14 cellular contexts compared by ENCODE assay signal in the genomic region with DNA sequence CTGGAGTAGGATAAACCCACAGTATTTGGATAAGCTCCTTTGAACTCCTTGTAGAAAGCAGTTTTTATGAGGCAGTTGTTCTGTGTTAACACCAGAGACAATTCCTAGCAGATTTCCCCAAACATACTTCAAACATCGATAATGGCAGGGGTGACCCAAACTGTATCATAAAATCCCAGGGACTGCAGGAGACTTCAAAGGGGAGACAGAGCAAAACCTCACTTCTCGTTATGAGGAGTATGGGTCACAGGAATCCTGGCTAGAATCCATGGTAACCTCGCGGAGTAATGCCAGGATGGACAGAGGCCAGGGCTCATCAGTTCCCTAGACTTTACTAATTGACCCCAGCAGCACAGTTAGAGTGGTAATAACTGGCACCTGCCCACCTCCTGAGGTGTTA.
DNase-seq lines count a peak whose midpoint lies in the region; ATAC-seq and TF ChIP-seq lines count a peak whose summit lies in the region.
"Had no signal": no experiment of that assay in that cellular context is flagged by ENCODE, and none has a peak within 500 bp of the region (broad histone marks: within the 10 kb centered on the region; RNA-seq: fewer than 3 reads in every experiment).

No MANE protein-coding gene starts in this region.

- DNase-seq in NCI-H2196 (lab: John Stamatoyannopoulos, UW; ENCODE audit: unreplicated experiment) (peak; percentile 70), NCI-H2196 treated with DMSO at 0.1 percent for 48 hours (lab: John Stamatoyannopoulos, UW; ENCODE audit: unreplicated experiment) (no peak), NCI-H1092 treated with DMSO at 0.1 percent for 48 hours (lab: John Stamatoyannopoulos, UW) (peak; percentile 95), sigmoid colon (no peak), Ammon's horn (ENCODE audit: low spot score) (no peak)
- no peak for DNase-seq in T-helper 2 cell treated with Interferon-gamma antibody and Interleukin-4, amounts not matched to agents 5 μg/mL and 100 μg/mL, for 36 hours (ENCODE audit: low spot score)
- DNase-seq: activated CD4-positive, alpha-beta T cell treated with anti-CD3 and anti-CD28 coated beads for 4 hours; activated T-cell treated with anti-CD3 and anti-CD28 coated beads for 4 hours; NCI-H2107; stimulated activated CD4-positive, alpha-beta T cell treated with anti-CD3 and anti-CD28 coated beads, Interleukin-2, amount 100 ng/mL, for 48 hours; tibial artery had no signal

- no peaks in the 10 kb centered on the region for H3K9me3 Mint-ChIP-seq in T-helper 2 cell treated with Interferon-gamma antibody and Interleukin-4, amounts not matched to agents 5 μg/mL and 100 μg/mL, for 36 hours

- TF ChIP-seq POLR2A in gastroesophageal sphincter (IDR thresholded peaks at IDR 0.05): no peak
- no peak for TF ChIP-seq POLR2A in sigmoid colon (IDR thresholded peaks at IDR 0.05)

- WGBS in gastroesophageal sphincter (ENCODE audit: low coverage in 1 of 2), 2 donors: 14 to 43% methylated on average over 1 to 3 of the region's 4 CpGs
- 19 to 61% methylated on average over 4 of the region's 4 CpGs for WGBS in sigmoid colon, 2 donors

- H3K27ac ChIP-seq in gastroesophageal sphincter (peak overlapping the region; percentile 40 to 57 (median 52)), sigmoid colon (peak overlapping the region; percentile 10 to 64 (median 44))
- H3K27ac ChIP-seq: tibial artery had no signal

- H3K9me3 ChIP-seq in gastroesophageal sphincter (no peaks in the 10 kb centered on the region), sigmoid colon (no peaks in the 10 kb centered on the region)
- H3K9me3 ChIP-seq: tibial artery had no signal

- no peak for TF ChIP-seq EP300 in gastroesophageal sphincter (IDR thresholded peaks at IDR 0.05)
- TF ChIP-seq EP300 in sigmoid colon (IDR thresholded peaks at IDR 0.05): no peak

- no peak overlapping the region for H3K4me3 Mint-ChIP-seq in T-helper 2 cell treated with Interferon-gamma antibody and Interleukin-4, amounts not matched to agents 5 μg/mL and 100 μg/mL, for 36 hours
- H3K4me3 Mint-ChIP-seq: GM23338 had no signal

- H3K27me3 ChIP-seq in gastroesophageal sphincter (no peaks in the 10 kb centered on the region), sigmoid colon (no peaks in the 10 kb centered on the region)
- H3K27me3 ChIP-seq: tibial artery had no signal

- TF ChIP-seq CTCF in gastroesophageal sphincter (IDR thresholded peaks at IDR 0.05) (no peak), sigmoid colon (IDR thresholded peaks at IDR 0.05) (no peak)

- H3K4me3 ChIP-seq in gastroesophageal sphincter (no peak overlapping the region), sigmoid colon (no peak overlapping the region)
- H3K4me3 ChIP-seq: GM23338, tibial artery had no signal

- no peaks in the 10 kb centered on the region for H3K36me3 ChIP-seq in gastroesophageal sphincter
- H3K36me3 ChIP-seq in sigmoid colon: no peaks in the 10 kb centered on the region

- ATAC-seq in gastroesophageal sphincter: no peak
- no peak for ATAC-seq in HG02642 (IDR thresholded peaks at IDR 0.05; ENCODE audit: poor library complexity, unreplicated experiment)
- ATAC-seq: GM23338 had no signal

- intact Hi-C loops in sigmoid colon (cut with DNase I): no loop called here

- peaks cover 53% of the 10 kb centered on the region for H3K4me1 Mint-ChIP-seq in T-helper 2 cell treated with Interferon-gamma antibody and Interleukin-4, amounts not matched to agents 5 μg/mL and 100 μg/mL, for 36 hours (ENCODE audit: low read depth)

- H3K27me3 Mint-ChIP-seq in T-helper 2 cell treated with Interferon-gamma antibody and Interleukin-4, amounts not matched to agents 5 μg/mL and 100 μg/mL, for 36 hours (ENCODE audit: low read depth): no peaks in the 10 kb centered on the region

- peaks cover 39% of the 10 kb centered on the region for H3K36me3 Mint-ChIP-seq in T-helper 2 cell treated with Interferon-gamma antibody and Interleukin-4, amounts not matched to agents 5 μg/mL and 100 μg/mL, for 36 hours (ENCODE audit: low read depth)

- no peak overlapping the region for H3K27ac Mint-ChIP-seq in T-helper 2 cell treated with Interferon-gamma antibody and Interleukin-4, amounts not matched to agents 5 μg/mL and 100 μg/mL, for 36 hours
- H3K27ac Mint-ChIP-seq: GM23338 had no signal

- H3K4me1 ChIP-seq in gastroesophageal sphincter (peaks cover 31 to 77% (median 42%) of the 10 kb centered on the region in 3 donors), sigmoid colon (peaks cover 0 to 57% (median 50%) of the 10 kb centered on the region in 4 donors)

Comparison
In these comparisons a context has a peak if more than half of its experiments do, and no peak if none do; other contexts are left out.
1. DNase-seq: peak in NCI-H2196 (single experiment) and NCI-H1092 treated with DMSO at 0.1 percent for 48 hours (single experiment); none in NCI-H2196 treated with DMSO at 0.1 percent for 48 hours (single experiment), sigmoid colon (single experiment), T-helper 2 cell treated with Interferon-gamma antibody and Interleukin-4, amounts not matched to agents 5 μg/mL and 100 μg/mL, for 36 hours (single experiment) and Ammon's horn (single experiment).